ENCODE assay signal across 1 cellular context in genomic region chr10:62691331-62691730, GRCh38.
TF ChIP-seq lines count a peak whose summit lies in the region.

No MANE protein-coding gene starts in this region.

TF ChIP-seq in H1, 55 proteins besides CTCF, POLR2A, EP300 and RAD21 (continued from another document):
- TF ChIP-seq MAFK (IDR thresholded peaks at IDR 0.05; ENCODE audit: low read depth, low read length) (no peak), CHD7 (IDR thresholded peaks at IDR 0.05; ENCODE audit: insufficient replicate concordance, low read length) (no peak), RNF2 (IDR thresholded peaks at IDR 0.05; ENCODE audit: borderline replicate concordance, low read depth, low read length, missing control alignments, poor library complexity, severe bottlenecking) (no peak), SUZ12 (IDR thresholded peaks at IDR 0.05; ENCODE audit: low read length) (no peak), CHD2 (IDR thresholded peaks at IDR 0.05; ENCODE audit: low read length) (no peak), SRF (IDR thresholded peaks at IDR 0.05; ENCODE audit: low read depth, low read length) (no peak), ASH2L (IDR thresholded peaks at IDR 0.05; ENCODE audit: low read length) (no peak), TCF12 (IDR thresholded peaks at IDR 0.05; ENCODE audit: low read depth, low read length) (no peak), ZNF274 (IDR thresholded peaks at IDR 0.05; ENCODE audit: borderline replicate concordance, extremely low read depth, low read length) (no peak), POU5F1 (IDR thresholded peaks at IDR 0.05; ENCODE audit: low read depth, low read length) (no peak)
